In the genomic region with DNA sequence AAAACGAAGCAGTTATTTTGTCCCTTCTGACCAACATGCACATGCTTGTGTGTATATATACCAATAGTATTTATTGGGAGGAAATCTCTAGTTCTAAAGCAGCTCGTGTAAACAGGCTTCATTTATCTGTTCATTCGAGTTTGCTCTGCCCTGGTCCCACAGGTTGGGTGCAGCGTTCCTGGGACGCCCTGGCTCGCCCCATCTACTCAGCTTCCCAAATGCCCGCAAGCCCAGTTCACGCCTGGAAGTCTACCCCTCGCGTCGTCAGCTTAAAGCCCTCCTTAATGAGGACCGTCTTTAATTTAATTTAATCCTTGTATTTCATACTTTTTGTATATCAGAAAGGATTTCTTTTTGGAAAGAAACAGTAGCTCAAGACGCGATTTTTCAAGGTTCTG, we compare ENCODE assay signal across 8 cellular contexts. TPM values are rescaled to one million over a fixed set of nuclear protein-coding genes. Genes with fewer than 3 reads are reported as not detected.
DNase-seq lines count a peak whose midpoint lies in the region; ATAC-seq and TF ChIP-seq lines count a peak whose summit lies in the region.

No MANE protein-coding gene starts in this region.

- no peak for TF ChIP-seq CTCF in GM12864 (IDR thresholded peaks at IDR 0.05; ENCODE audit: low read depth, low read length, missing control alignments)
- no peak for TF ChIP-seq CTCF in WERI-Rb-1 (IDR thresholded peaks at IDR 0.05; ENCODE audit: low read depth, low read length)
- TF ChIP-seq CTCF in left ventricle myocardium inferior (IDR thresholded peaks at IDR 0.05; ENCODE audit: borderline replicate concordance) = no peak
- TF ChIP-seq CTCF in gastrocnemius medialis (IDR thresholded peaks at IDR 0.05 in 4 of 5, conservative IDR thresholded peaks at IDR 0.05 in 1 of 5) = no peak

- intact Hi-C loops in left ventricle myocardium inferior (cut with micrococcal nuclease) (no loop called here), gastrocnemius medialis (cut with DNase I; ENCODE audit: low total_unique reads) (no loop called here)

- H3K27ac ChIP-seq in WERI-Rb-1 = no peak overlapping the region
- H3K27ac ChIP-seq in left ventricle myocardium inferior (replicated peaks) = peak overlapping the region; percentile 85
- peak overlapping the region; percentile 34 to 68 (median 59) for H3K27ac ChIP-seq in gastrocnemius medialis

- H3K9me3 ChIP-seq in WERI-Rb-1 (ENCODE audit: severe bottlenecking) (no peaks in the 10 kb centered on the region), left ventricle myocardium inferior (replicated peaks) (no peaks in the 10 kb centered on the region), gastrocnemius medialis (no peaks in the 10 kb centered on the region)

- DNase-seq in GM12864 (ENCODE audit: low read depth) (no peak), WERI-Rb-1 (no peak), left ventricle myocardium inferior (no peak), gastrocnemius medialis (no peak), ecto neural progenitor cell (ENCODE audit: low spot score) (no peak), mesenteric fat pad (ENCODE audit: low spot score) (no peak), NCI-H1105 treated with DMSO at 0.1 percent for 48 hours (lab: John Stamatoyannopoulos, UW) (no peak), OCI-M2 (lab: John Stamatoyannopoulos, UW; ENCODE audit: unreplicated experiment) (no peak)

- H3K4me1 ChIP-seq in left ventricle myocardium inferior = peaks cover 38% of the 10 kb centered on the region
- peaks cover 0 to 4% of the 10 kb centered on the region in 2 donors for H3K4me1 ChIP-seq in gastrocnemius medialis

- TF ChIP-seq POLR2A in gastrocnemius medialis (IDR thresholded peaks at IDR 0.05) = no peak

- H3K27me3 ChIP-seq in WERI-Rb-1 (ENCODE audit: insufficient read depth, low read depth, severe bottlenecking) = no peaks in the 10 kb centered on the region
- peaks cover 9% of the 10 kb centered on the region for H3K27me3 ChIP-seq in left ventricle myocardium inferior (ENCODE audit: low read depth)
- H3K27me3 ChIP-seq in gastrocnemius medialis = peaks cover 0 to 8% (median 6%) of the 10 kb centered on the region in 3 donors

- ATAC-seq in gastrocnemius medialis = no peak

- H3K4me3 ChIP-seq in GM12864 (ENCODE audit: low read depth, low read length) = peak overlapping the region; percentile 42
- H3K4me3 ChIP-seq in WERI-Rb-1 (ENCODE audit: low read depth, low read length) = peak overlapping the region; percentile 65
- peak overlapping the region; percentile 72 for H3K4me3 ChIP-seq in left ventricle myocardium inferior
- H3K4me3 ChIP-seq in gastrocnemius medialis = peak overlapping the region; percentile 51 to 66 (median 60)

- in situ Hi-C loops in gastrocnemius medialis (cut with MboI; ENCODE audit: low sequenced_read_pairs in 4 of 4) = no loop called here

- H3K36me3 ChIP-seq in WERI-Rb-1 (no peaks in the 10 kb centered on the region), left ventricle myocardium inferior (peaks cover 7% of the 10 kb centered on the region), gastrocnemius medialis (no peaks in the 10 kb centered on the region)

RNA-seq across cellular contexts. Expression of a gene that starts 0.6 kb away (rescaled TPM):
- total RNA-seq in left ventricle myocardium inferior (4.2 TPM), gastrocnemius medialis (1 to 10 TPM; 3.6 to 4.9 (median 4.5) TPM), mesenteric fat pad (6.7 TPM)

RNA-seq across cellular contexts. Expression of a gene that starts 45.1 kb away (rescaled TPM):
- 32.3 TPM for total RNA-seq in left ventricle myocardium inferior
- total RNA-seq in gastrocnemius medialis = 10 to 100 TPM; 27.1 to 55.7 (median 45.2) TPM
- 34.7 TPM for total RNA-seq in mesenteric fat pad

RNA-seq across cellular contexts. Expression of a gene that starts 49.9 kb away (rescaled TPM):
- total RNA-seq in left ventricle myocardium inferior (8.2 TPM), gastrocnemius medialis (1 to 10 TPM; 3.6 to 5.0 (median 4.9) TPM), mesenteric fat pad (8.3 TPM)
